20 cellular contexts compared by ENCODE assay signal in the genomic region with DNA sequence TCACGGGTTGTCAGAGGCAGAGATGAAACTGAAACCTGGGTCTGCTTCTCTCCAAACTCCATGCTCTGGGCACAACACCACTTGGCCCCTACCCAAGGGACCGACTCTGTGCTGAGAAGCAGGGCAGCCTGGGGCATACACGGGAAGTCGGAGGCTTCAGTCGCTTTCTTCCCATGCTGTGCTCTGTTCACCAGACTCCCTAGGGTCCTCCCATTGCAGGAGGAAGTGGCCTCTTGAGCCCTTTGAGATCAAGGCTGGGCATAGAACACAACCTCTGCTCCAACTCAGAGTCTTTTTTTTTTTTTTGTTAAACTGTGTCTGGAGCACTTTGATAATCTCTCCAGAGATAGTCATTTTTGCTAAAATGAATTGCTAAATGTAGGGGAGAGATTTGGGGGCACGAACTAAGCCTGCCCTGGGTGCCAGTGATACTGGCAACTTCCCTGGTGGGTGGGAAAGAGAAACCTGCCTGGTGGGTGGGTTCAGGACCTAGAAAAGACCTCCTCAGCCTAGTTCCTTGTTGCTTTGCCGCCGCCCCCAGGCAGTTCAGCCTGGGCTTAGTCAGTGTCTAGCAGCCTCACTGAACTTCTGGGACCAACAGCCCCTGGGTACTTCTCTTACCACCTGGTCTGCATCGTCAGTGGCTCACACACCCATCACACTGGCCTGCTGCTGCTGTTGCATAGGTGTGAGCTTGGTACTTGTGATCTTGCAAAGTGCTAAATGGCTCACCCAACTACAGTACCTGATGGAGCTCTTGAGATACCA.
DNase-seq lines count a peak whose midpoint lies in the region; ATAC-seq and TF ChIP-seq lines count a peak whose summit lies in the region.
"Had no signal": no experiment of that assay in that cellular context is flagged by ENCODE, and none has a peak within 500 bp of the region (broad histone marks: within the 10 kb centered on the region; RNA-seq: fewer than 3 reads in every experiment).

No MANE protein-coding gene starts in this region.

- peaks cover 0 to 6% (median 0%) of the 10 kb centered on the region in 7 donors for H3K27me3 ChIP-seq in heart right ventricle
- peaks cover 29% of the 10 kb centered on the region for H3K27me3 ChIP-seq in skeletal muscle satellite cell (ENCODE audit: control insufficient read depth, insufficient read depth, low read length)
- H3K27me3 ChIP-seq: pancreas had no signal

- POLR2A ChIA-PET in HEK293 (lab: Yijun Ruan, JAX), result interaction anchor here (0.7 kb wide), 1 partner anchor 103 kb away, joined by 4 read pairs; no protein-coding TSS in a partner anchor

- H3K9me3 ChIP-seq in HEK293 (ENCODE audit: control insufficient read depth, insufficient read depth, low read depth, low read length), result no peaks in the 10 kb centered on the region
- H3K9me3 ChIP-seq in heart right ventricle, result no peaks in the 10 kb centered on the region
- no peaks in the 10 kb centered on the region for H3K9me3 ChIP-seq in skeletal muscle satellite cell (replicated peaks; ENCODE audit: low read length)
- H3K9me3 ChIP-seq: pancreas had no signal

- peak in 7 of 8 donors; percentile 12 to 68 (median 52) for ATAC-seq in heart right ventricle
- ATAC-seq in omental fat pad (ENCODE audit: low FRiP score), result no peak
- ATAC-seq in HG03342 (IDR thresholded peaks at IDR 0.05; ENCODE audit: unreplicated experiment), result no peak
- ATAC-seq: left lobe of liver, pancreas, T-helper 17 cell had no signal

- in situ Hi-C loops in GM13976 (cut with MboI; ENCODE audit: low sequenced_read_pairs, unreplicated experiment), result no loop called here

- DNase-seq in RPMI8226 (peak; percentile 89), heart right ventricle (peak; percentile 34 to 46), foreskin melanocyte (no peak), GM13976 (ENCODE audit: low spot score) (no peak), omental fat pad (ENCODE audit: low spot score) (no peak)
- DNase-seq: activated CD4-positive, CD25-positive, alpha-beta regulatory T cell; activated naive CD8-positive, alpha-beta T cell treated with anti-CD3 and anti-CD28 coated beads, Interleukin-2, amount 10 ng/mL, durations not matched to agents 7 days and 5 days; Calu3; GDM1; Kasumi-1; NCI-H2227 treated with DMSO at 0.1 percent for 48 hours; pancreas; SHP77; stimulated activated CD4-positive, alpha-beta T cell treated with anti-CD3 and anti-CD28 coated beads, Interleukin-4, amount 100 ng/mL, for 4 hours; T-helper 17 cell had no signal

- peak overlapping the region; percentile 69 for H3K4me2 ChIP-seq in skeletal muscle satellite cell (ENCODE audit: low read length)

- H3K36me3 ChIP-seq in HEK293 (ENCODE audit: control insufficient read depth in 2 of 2, insufficient read depth in 1 of 2, low read length in 2 of 2) (no peaks in the 10 kb centered on the region), heart right ventricle (no peaks in the 10 kb centered on the region), skeletal muscle satellite cell (ENCODE audit: insufficient read depth, low read length) (no peaks in the 10 kb centered on the region)
- H3K36me3 ChIP-seq: pancreas had no signal

- intact Hi-C loops in heart right ventricle (cut with DNase I), result no loop called here

- no peak for TF ChIP-seq CTCF in HEK293 (tag by site-specific recombination; IDR thresholded peaks at IDR 0.05)
- no peak for TF ChIP-seq CTCF in heart right ventricle (IDR thresholded peaks at IDR 0.05)
- no peak for TF ChIP-seq CTCF in GM13976 (IDR thresholded peaks at IDR 0.05; ENCODE audit: borderline replicate concordance, control extremely low read depth, extremely low read depth, insufficient read depth, missing control alignments)
- no peak for TF ChIP-seq CTCF in omental fat pad (IDR thresholded peaks at IDR 0.05)

- no peak overlapping the region for H3K9ac ChIP-seq in skeletal muscle satellite cell (ENCODE audit: low read depth, low read length)

- CTCF ChIA-PET in HEK293 (lab: Yijun Ruan, JAX), result interaction anchor here (0.6 to 0.7 kb wide), 4 partner anchors 8 to 151 kb away, joined by 3 to 4 read pairs (median 3); no protein-coding TSS in a partner anchor

- 43 to 50% methylated on average over 9 of the region's 9 CpGs for WGBS in heart right ventricle, 2 donors

- peaks cover 18% of the 10 kb centered on the region for H3K4me1 ChIP-seq in HEK293 (ENCODE audit: control insufficient read depth, insufficient read depth, low read length)
- peaks cover 0 to 49% (median 24%) of the 10 kb centered on the region in 9 donors for H3K4me1 ChIP-seq in heart right ventricle
- peaks cover 24% of the 10 kb centered on the region for H3K4me1 ChIP-seq in skeletal muscle satellite cell (ENCODE audit: control insufficient read depth, insufficient read depth, low read length)
- H3K4me1 ChIP-seq: pancreas had no signal

- no peak overlapping the region for H3K4me3 ChIP-seq in HEK293 (ENCODE audit: low read depth, low read length)
- H3K4me3 ChIP-seq in heart right ventricle, result no peak overlapping the region
- peak overlapping the region; percentile 32 for H3K4me3 ChIP-seq in skeletal muscle satellite cell (ENCODE audit: low read length)
- H3K4me3 ChIP-seq: pancreas had no signal

- H3K27ac ChIP-seq in HEK293 (ENCODE audit: extremely low read depth, low read depth, low read length) (no peak overlapping the region), heart right ventricle (no peak overlapping the region)
- H3K27ac ChIP-seq: epithelial cell of prostate, pancreas had no signal

TF ChIP-seq in HEK293, 187 proteins besides CTCF, POLR2A, EP300 and RAD21:
- TF ChIP-seq ZBTB7A (tag by site-specific recombination; IDR thresholded peaks at IDR 0.05; ENCODE audit: low read depth) (no peak), ZBTB48 (tag by site-specific recombination; IDR thresholded peaks at IDR 0.05) (peak; percentile 70)
TF ChIP-seq in HEK293: peak in this region for 1.

Comparison
In these comparisons a context has a peak if more than half of its experiments do, and no peak if none do; other contexts are left out.
1. DNase-seq: peak in RPMI8226 (single experiment) and heart right ventricle (2 of 2); none in foreskin melanocyte (single experiment), GM13976 (single experiment) and omental fat pad (single experiment).
2. ATAC-seq: peak in heart right ventricle (7 of 8); none in omental fat pad (single experiment) and HG03342 (single experiment).